ENCODE assay signal across 17 cellular contexts in the genomic region with DNA sequence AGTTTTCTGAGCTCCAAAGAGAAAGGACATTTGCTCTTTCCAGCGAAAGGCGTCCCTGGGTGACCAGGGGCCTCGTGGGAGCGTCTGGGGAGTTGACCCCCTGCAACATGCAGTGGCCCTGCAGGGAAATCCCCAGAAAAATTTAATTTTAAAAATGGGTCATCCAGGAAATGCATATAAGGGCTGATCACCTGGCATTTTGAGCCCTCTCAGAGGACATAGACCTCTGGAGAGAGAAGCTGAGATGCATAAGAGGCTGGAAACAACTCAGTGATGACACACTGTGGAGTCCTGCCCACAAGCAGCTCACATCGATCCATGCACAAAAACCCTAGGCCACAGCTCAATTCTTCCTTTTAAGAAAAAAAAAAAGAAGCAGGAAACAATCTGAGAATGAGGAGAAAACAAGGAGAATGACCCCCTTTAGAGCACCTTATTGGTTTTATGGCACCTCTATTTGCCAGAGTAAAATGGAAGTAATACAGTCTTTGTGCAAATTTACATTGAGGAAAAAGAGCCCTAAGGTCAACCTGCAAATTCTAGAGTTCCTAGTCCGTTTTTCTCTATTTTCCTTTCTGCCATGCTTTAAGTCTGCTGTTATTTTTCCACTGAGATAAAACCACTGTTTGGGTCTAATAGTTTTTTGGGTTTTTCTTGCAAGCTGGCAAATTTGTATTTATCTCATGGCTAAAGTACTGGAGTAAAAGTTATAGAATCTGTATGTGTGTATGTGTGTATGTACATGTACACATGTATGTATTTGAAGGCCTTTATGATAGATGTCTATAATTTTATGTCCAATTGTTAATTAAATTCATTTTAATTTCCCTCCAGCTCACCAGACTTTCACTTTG. TPM values are rescaled to one million over a fixed set of nuclear protein-coding genes. Genes with fewer than 3 reads are reported as not detected.
A peak's percentile ranks its signal among the peaks of the same experiment; 100 is the strongest.
DNase-seq lines count a peak whose midpoint lies in the region; ATAC-seq, FAIRE-seq and TF ChIP-seq lines count a peak whose summit lies in the region.
"Had no signal": no experiment of that assay in that cellular context is flagged by ENCODE, and none has a peak within 500 bp of the region (broad histone marks: within the 10 kb centered on the region; RNA-seq: fewer than 3 reads in every experiment).

No MANE protein-coding gene starts in this region.

- TF ChIP-seq POLR2A in HepG2 (IDR thresholded peaks at IDR 0.05; ENCODE audit: insufficient read depth in 1 of 2, low read depth in 2 of 2, low read length in 2 of 2): no peak
- TF ChIP-seq POLR2A in tibial nerve (IDR thresholded peaks at IDR 0.05): no peak
- TF ChIP-seq POLR2A in GM12892 (IDR thresholded peaks at IDR 0.05; ENCODE audit: low read depth, low read length): no peak

- H3K36me3 ChIP-seq in GM06990 (ENCODE audit: control insufficient read depth, insufficient read depth, low read length) (no peaks in the 10 kb centered on the region), SU-DHL-6 (ENCODE audit: low read length) (0 out of 2 replicates have a peak, but pooled peaks cover 2% of the 10 kb centered on the region), HepG2 (replicated peaks in 1 of 2; ENCODE audit: control insufficient read depth in 1 of 2, insufficient read depth in 2 of 2, low read length in 2 of 2) (no peaks in the 10 kb centered on the region; a peak in 2 of 5 replicates), tibial nerve (no peaks in the 10 kb centered on the region)
- H3K36me3 ChIP-seq: MG63 had no signal

- peaks cover 65% of the 10 kb centered on the region for H3K4me1 ChIP-seq in HepG2 (ENCODE audit: insufficient read depth, low read length)
- no peaks in the 10 kb centered on the region for H3K4me1 ChIP-seq in tibial nerve

- BruUV-seq in HepG2 (replicated peaks; lab: Mats Ljungman, UMichigan): TSS peak; percentile 9

- H3K9me3 Mint-ChIP-seq in stimulated activated naive B cell treated with anti-CD40 and anti-IgM and Interleukin-4, amounts not matched to agents 10 μg/mL and 1 μg/mL and 100 μg/mL, for 72 hours: no peaks in the 10 kb centered on the region

- H3K79me2 ChIP-seq in SU-DHL-6 (ENCODE audit: insufficient read depth, low read length) (no peaks in the 10 kb centered on the region), HepG2 (ENCODE audit: insufficient read depth, low read length) (no peaks in the 10 kb centered on the region)

- peak overlapping the region; percentile 68 for H2AFZ ChIP-seq in SU-DHL-6 (ENCODE audit: low read depth, low read length, severe bottlenecking)
- no peak overlapping the region for H2AFZ ChIP-seq in HepG2 (ENCODE audit: low read length)

- no peak for FAIRE-seq in HepG2 (lab: Jason Lieb, UNC)
- FAIRE-seq in GM12892 (lab: Jason Lieb, UNC): no peak

- TF ChIP-seq EP300 in HepG2 (IDR thresholded peaks at IDR 0.05; ENCODE audit: low read depth in 2 of 2, low read length in 2 of 2) (0 out of 4 replicates have a peak, but pooled peaks of 1 of the 2 experiments have one; percentile 23), HepG2 (CRISPR knock-in tag; IDR thresholded peaks at IDR 0.05; ENCODE audit: borderline replicate concordance) (no peak), tibial nerve (IDR thresholded peaks at IDR 0.05) (no peak)

- H3K27ac ChIP-seq in SU-DHL-6 (ENCODE audit: low read depth, low read length): no peak overlapping the region
- peak overlapping the region; percentile 40 for H3K27ac ChIP-seq in HepG2 (ENCODE audit: extremely low read length, insufficient read depth, low read length)
- H3K27ac ChIP-seq in tibial nerve: no peak overlapping the region
- H3K27ac ChIP-seq: SK-N-MC had no signal

- H3K9me2 ChIP-seq in SU-DHL-6 (replicated peaks; ENCODE audit: insufficient read depth, low read length): no peaks in the 10 kb centered on the region

- peaks cover 0 to 4% of the 10 kb centered on the region in 2 donors for H3K36me3 Mint-ChIP-seq in stimulated activated naive B cell treated with anti-CD40 and anti-IgM and Interleukin-4, amounts not matched to agents 10 μg/mL and 1 μg/mL and 100 μg/mL, for 72 hours
- H3K36me3 Mint-ChIP-seq: CD14-positive monocyte, T-cell had no signal

- peak overlapping the region; percentile 25 for H3K4me2 ChIP-seq in SU-DHL-6 (ENCODE audit: low read depth, low read length, poor library complexity, severe bottlenecking)
- H3K4me2 ChIP-seq in HepG2 (ENCODE audit: low read depth, low read length): no peak overlapping the region

- peak overlapping the region; percentile 23; the same call in 1 of the 2 replicates for H3K4me3 ChIP-seq in GM06990 (replicated peaks; ENCODE audit: low read depth, low read length)
- H3K4me3 ChIP-seq in SU-DHL-6 (ENCODE audit: insufficient read depth, low read length, poor library complexity, severe bottlenecking): no peak overlapping the region
- no peak overlapping the region for H3K4me3 ChIP-seq in HepG2 (replicated peaks in 1 of 3; ENCODE audit: insufficient read depth in 1 of 3, low read depth in 2 of 3, low read length in 3 of 3)
- no peak overlapping the region for H3K4me3 ChIP-seq in tibial nerve
- H3K4me3 ChIP-seq: MG63, SK-N-MC had no signal

- CTCF ChIA-PET in HepG2 (lab: Yijun Ruan, JAX; ENCODE audit: low intra/inter-chr PET ratio, low total read pairs): no interaction called here

- no peak for TF ChIP-seq RAD21 in HepG2 (CRISPR knock-in tag; IDR thresholded peaks at IDR 0.05)

- H3K27me3 ChIP-seq in GM06990 (replicated peaks; ENCODE audit: control insufficient read depth, insufficient read depth, low read length): no peaks in the 10 kb centered on the region
- H3K27me3 ChIP-seq in SU-DHL-6 (ENCODE audit: low read length): no peaks in the 10 kb centered on the region
- no peaks in the 10 kb centered on the region for H3K27me3 ChIP-seq in HepG2 (ENCODE audit: control insufficient read depth in 1 of 2, insufficient read depth in 2 of 2, low read length in 2 of 2)
- peaks cover 0 to 18% of the 10 kb centered on the region in 2 donors for H3K27me3 ChIP-seq in tibial nerve

- intact Hi-C loops in HepG2 (cut with micrococcal nuclease; ENCODE audit: unreplicated experiment): no loop called here

- ATAC-seq in HepG2: peak; percentile 48
- peak; percentile 67 to 68 for ATAC-seq in stimulated activated naive B cell treated with anti-CD40 and anti-IgM and Interleukin-4, amounts not matched to agents 10 μg/mL and 1 μg/mL and 100 μg/mL, for 72 hours (replicated peaks)
- ATAC-seq: T-cell had no signal

- peaks cover 7 to 19% of the 10 kb centered on the region in 2 donors for H3K27me3 Mint-ChIP-seq in stimulated activated naive B cell treated with anti-CD40 and anti-IgM and Interleukin-4, amounts not matched to agents 10 μg/mL and 1 μg/mL and 100 μg/mL, for 72 hours

- H3K9ac ChIP-seq in SU-DHL-6 (ENCODE audit: low read length): no peak overlapping the region
- H3K9ac ChIP-seq in HepG2 (ENCODE audit: insufficient read depth, low read depth, low read length): no peak overlapping the region

- no peaks in the 10 kb centered on the region for H4K20me1 ChIP-seq in SU-DHL-6 (ENCODE audit: low read depth, low read length)
- no peaks in the 10 kb centered on the region for H4K20me1 ChIP-seq in HepG2 (ENCODE audit: insufficient read depth, low read length)

- POLR2A ChIA-PET in HepG2 (lab: Yijun Ruan, JAX): interaction anchor here (1.5 to 4.0 kb wide), 3 partner anchors 10 to 42 kb away, joined by 3 to 33 read pairs (median 12); no protein-coding TSS in a partner anchor

- H3F3A ChIP-seq in SU-DHL-6 (ENCODE audit: insufficient read depth): no peaks in the 10 kb centered on the region

- TF ChIP-seq CTCF in GM06990 (IDR thresholded peaks at IDR 0.05; ENCODE audit: insufficient read depth, low read length, poor library complexity, severe bottlenecking) (no peak), SU-DHL-6 (IDR thresholded peaks at IDR 0.05; ENCODE audit: insufficient read depth, low read length, poor library complexity, severe bottlenecking) (no peak), HepG2 (CRISPR knock-in tag; IDR thresholded peaks at IDR 0.05) (no peak), tibial nerve (IDR thresholded peaks at IDR 0.05) (no peak)

- H3K9me3 ChIP-seq in SU-DHL-6 (ENCODE audit: insufficient read depth, low read length) (peaks cover 21% of the 10 kb centered on the region; the same call in 1 of the 2 replicates), HepG2 (ENCODE audit: low read length) (peaks cover 32% of the 10 kb centered on the region), tibial nerve (no peaks in the 10 kb centered on the region)

- H3K4me3 Mint-ChIP-seq in stimulated activated naive B cell treated with anti-CD40 and anti-IgM and Interleukin-4, amounts not matched to agents 10 μg/mL and 1 μg/mL and 100 μg/mL, for 72 hours: no peak overlapping the region
- H3K4me3 Mint-ChIP-seq: CD14-positive monocyte, H9, T-cell had no signal

- peak; percentile 35 for DNase-seq in GM06990 (ENCODE audit: extremely low read depth, insufficient read length)
- no peak for DNase-seq in HepG2 (ENCODE audit: low spot score)
- no peak for DNase-seq in stimulated activated naive B cell treated with anti-CD40 and anti-IgM and Interleukin-4, amounts not matched to agents 10 μg/mL and 1 μg/mL and 100 μg/mL, for 72 hours
- no peak for DNase-seq in NCI-H1092 treated with DMSO at 0.1 percent for 48 hours (lab: John Stamatoyannopoulos, UW)
- no peak for DNase-seq in tibial nerve (ENCODE audit: low spot score in 2 of 2)
- DNase-seq in GM12892 (ENCODE audit: insufficient read length): no peak
- DNase-seq: COR-L47, H9, MG63, NCI-H1092, NCI-H2081 treated with DMSO at 0.1 percent for 48 hours, NCI-H510A, Right ventricle myocardium superior, T-cell had no signal

- H3K27ac Mint-ChIP-seq in stimulated activated naive B cell treated with anti-CD40 and anti-IgM and Interleukin-4, amounts not matched to agents 10 μg/mL and 1 μg/mL and 100 μg/mL, for 72 hours: no peak overlapping the region
- H3K27ac Mint-ChIP-seq: CD14-positive monocyte, H9, T-cell had no signal

- WGBS in HepG2 (ENCODE audit: low lambda C conversion rate): 82% methylated on average over 6 of the region's 6 CpGs
- 76% methylated on average over 6 of the region's 6 CpGs for WGBS in tibial nerve, 2 donors

- in situ Hi-C loops in HepG2 (cut with HindIII; ENCODE audit: extremely low pct_ligation_motif_present, low pct_unique_long_range_greater_than_20kb): no loop called here

- peaks cover 9 to 14% of the 10 kb centered on the region in 2 donors for H3K4me1 Mint-ChIP-seq in stimulated activated naive B cell treated with anti-CD40 and anti-IgM and Interleukin-4, amounts not matched to agents 10 μg/mL and 1 μg/mL and 100 μg/mL, for 72 hours
- H3K4me1 Mint-ChIP-seq: CD14-positive monocyte had no signal

RNA-seq across cellular contexts. Expression of a gene that starts 6.9 kb away (rescaled TPM):
- total RNA-seq in HepG2 (2016; rRNA removed; fragmentation: Illumina TruSeq; extraction: Trizol) (21.2 and 26.9 TPM in 2 replicates), tibial nerve (10 to 100 TPM; 15.1 to 24.3 (median 18.7) TPM)
- total RNA-seq in HepG2 (2016; cell fraction: cytosol; rRNA removed; fragmentation: Illumina TruSeq; extraction: Trizol; ENCODE audit: low read depth): 3.3 and 3.6 TPM in 2 replicates
- 21.4 and 23.7 TPM in 2 replicates for total RNA-seq in HepG2 (2016; cell fraction: insoluble cytoplasmic fraction; rRNA removed; fragmentation: Illumina TruSeq; extraction: Trizol)
- 5.1 and 6.3 TPM in 2 replicates for total RNA-seq in HepG2 (2016; cell fraction: membrane; rRNA removed; fragmentation: Illumina TruSeq; extraction: Trizol)
- 21.5 and 22.1 TPM in 2 replicates for total RNA-seq in HepG2 (2016; cell fraction: nucleus; rRNA removed; fragmentation: Illumina TruSeq; extraction: Trizol)
- polyA plus RNA-seq in HepG2 (2011; rRNA removed): 71.9 and 88.5 TPM in 2 replicates
- 48.3 and 55.2 TPM in 2 replicates for polyA plus RNA-seq in HepG2 (2011; cell fraction: cytosol; rRNA removed)
- 155 and 175 TPM in 2 replicates for polyA plus RNA-seq in HepG2 (2011; cell fraction: nucleus; rRNA removed)
- 58.0 and 95.2 TPM in 2 replicates for polyA plus RNA-seq in HepG2 (2012)
- polyA plus RNA-seq in HepG2 (2016; cell fraction: cytosol; fragmentation: Illumina TruSeq; extraction: Trizol; ENCODE audit: low read depth): 3.2 and 4.0 TPM in 2 replicates
- 25.8 and 27.9 TPM in 2 replicates for polyA plus RNA-seq in HepG2 (2016; cell fraction: insoluble cytoplasmic fraction; fragmentation: Illumina TruSeq; extraction: Trizol; ENCODE audit: low read depth)
- 5.6 and 5.9 TPM in 2 replicates for polyA plus RNA-seq in HepG2 (2016; cell fraction: membrane; fragmentation: Illumina TruSeq; extraction: Trizol; ENCODE audit: low read depth)
- 56.0 and 59.9 TPM in 2 replicates for polyA plus RNA-seq in HepG2 (2016; cell fraction: nucleus; fragmentation: Illumina TruSeq; extraction: Trizol; ENCODE audit: insufficient read depth, low read depth)
- 7.9 and 48.3 TPM in 2 replicates for polyA minus RNA-seq in HepG2 (2011; rRNA and poly(A)+ RNA removed; ENCODE audit: low replicate concordance)
- polyA minus RNA-seq in HepG2 (2011; cell fraction: cytosol; rRNA and poly(A)+ RNA removed): 15.6 and 18.9 TPM in 2 replicates
- polyA minus RNA-seq in HepG2 (2011; cell fraction: nucleus; rRNA and poly(A)+ RNA removed): 54.7 and 82.6 TPM in 2 replicates
- 49.1 TPM for polyA plus RNA-seq in GM12892 (2012; ENCODE audit: missing spikeins)
